Comparison of ENCODE assay signal across 8 cellular contexts in the genomic region with DNA sequence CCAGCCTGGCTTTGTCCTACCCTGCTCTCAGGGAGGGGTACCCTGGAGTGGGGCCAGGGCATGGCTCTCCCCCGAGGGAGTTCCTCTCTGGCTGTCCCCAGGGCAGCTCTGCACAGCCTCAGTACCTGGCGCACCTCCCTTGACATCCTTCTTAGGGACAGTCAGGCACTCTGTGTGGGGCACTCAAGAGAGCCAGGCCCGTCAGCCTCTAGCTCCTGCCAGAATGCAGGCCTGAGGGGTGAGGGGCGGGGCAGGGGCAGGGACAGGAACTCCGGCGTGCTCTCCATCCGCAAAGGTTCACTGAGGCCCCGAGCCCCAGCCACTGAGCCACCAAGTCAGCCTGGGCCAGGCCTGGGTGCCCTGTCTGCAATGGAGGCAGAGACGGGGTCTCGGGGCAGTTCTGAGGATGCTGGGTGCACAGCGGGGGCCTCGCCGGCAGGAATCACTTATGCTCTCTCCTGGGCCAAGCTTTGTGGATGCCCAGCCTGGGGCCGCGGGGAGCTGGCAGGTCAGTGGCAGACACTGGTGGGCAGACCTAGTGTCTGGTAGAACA. TPM values are rescaled to one million over a fixed set of nuclear protein-coding genes. Genes with fewer than 3 reads are reported as not detected.
A peak's percentile ranks its signal among the peaks of the same experiment; 100 is the strongest.
DNase-seq lines count a peak whose midpoint lies in the region; ATAC-seq, FAIRE-seq and TF ChIP-seq lines count a peak whose summit lies in the region.

No MANE protein-coding gene starts in this region.

- intact Hi-C loops in left ventricle myocardium superior (cut with micrococcal nuclease), result no loop called here

- FAIRE-seq in urothelium cell line (lab: Jason Lieb, UNC), result no peak

- TF ChIP-seq POLR2A in suprapubic skin (IDR thresholded peaks at IDR 0.05), result no peak

- peak; percentile 19 for ATAC-seq in GM21723 (IDR thresholded peaks at IDR 0.05; ENCODE audit: unreplicated experiment)
- ATAC-seq in left ventricle myocardium superior, result peak; percentile 29

- peaks cover 25% of the 10 kb centered on the region for H3K36me3 ChIP-seq in DOHH2 (ENCODE audit: control insufficient read depth, low read length)
- peaks cover 45% of the 10 kb centered on the region for H3K36me3 ChIP-seq in SJSA1
- peaks cover 15% of the 10 kb centered on the region for H3K36me3 ChIP-seq in suprapubic skin

- H3K9me3 ChIP-seq in DOHH2 (ENCODE audit: control insufficient read depth, insufficient read depth, low read length) (no peaks in the 10 kb centered on the region), SJSA1 (replicated peaks) (peaks cover 16% of the 10 kb centered on the region), suprapubic skin (no peaks in the 10 kb centered on the region)

- peaks cover 31% of the 10 kb centered on the region for H3K79me2 ChIP-seq in DOHH2 (ENCODE audit: control insufficient read depth, low read length)

- H3K4me3 ChIP-seq in DOHH2 (ENCODE audit: low read length) (peak overlapping the region; percentile 74), SJSA1 (peak overlapping the region; percentile 28), suprapubic skin (peak overlapping the region; percentile 50)

- H3K27me3 ChIP-seq in DOHH2 (ENCODE audit: control insufficient read depth, low read length) (no peaks in the 10 kb centered on the region), SJSA1 (replicated peaks) (no peaks in the 10 kb centered on the region), suprapubic skin (no peaks in the 10 kb centered on the region)

- no peak for TF ChIP-seq EP300 in suprapubic skin (IDR thresholded peaks at IDR 0.05)

- peak overlapping the region; percentile 86 for H3K4me2 ChIP-seq in DOHH2 (ENCODE audit: low read length)

- TF ChIP-seq CTCF in DOHH2 (IDR thresholded peaks at IDR 0.05; ENCODE audit: low read depth, low read length, poor library complexity, severe bottlenecking), result no peak
- TF ChIP-seq CTCF in suprapubic skin (IDR thresholded peaks at IDR 0.05), result no peak
- no peak for TF ChIP-seq CTCF in GM20000 (IDR thresholded peaks at IDR 0.05; ENCODE audit: extremely low read depth, missing control alignments)

- H3K4me1 ChIP-seq in DOHH2 (ENCODE audit: control insufficient read depth, low read length) (peaks cover 63% of the 10 kb centered on the region), SJSA1 (replicated peaks) (peaks cover 53% of the 10 kb centered on the region), suprapubic skin (peaks cover 38% of the 10 kb centered on the region)

- DNase-seq in SJSA1 (ENCODE audit: low read depth in 1 of 2, low spot score in 2 of 2), result peak; percentile 6 to 59
- DNase-seq in left ventricle myocardium superior, result peak; percentile 41
- peak in 1 of 2 donors; percentile 69 for DNase-seq in suprapubic skin (ENCODE audit: low spot score in 2 of 2)
- DNase-seq in GM20000 (ENCODE audit: low spot score), result no peak
- no peak for DNase-seq in NCI-H226
- DNase-seq in urothelium cell line (ENCODE audit: low spot score), result no peak

- peaks cover 6% of the 10 kb centered on the region for H3F3A ChIP-seq in DOHH2 (ENCODE audit: control insufficient read depth, insufficient read depth)

- H4K20me1 ChIP-seq in DOHH2 (ENCODE audit: control insufficient read depth, insufficient read depth, low read depth, low read length), result no peaks in the 10 kb centered on the region

- no peaks in the 10 kb centered on the region for H3K9me2 ChIP-seq in DOHH2 (replicated peaks; ENCODE audit: control insufficient read depth, low read length)

- H3K27ac ChIP-seq in DOHH2 (ENCODE audit: low read depth, low read length) (peak overlapping the region; percentile 76), SJSA1 (peak overlapping the region; percentile 84), suprapubic skin (peak overlapping the region; percentile 75)

- WGBS in suprapubic skin, result 30% methylated on average over 11 of the region's 15 CpGs

RNA-seq across cellular contexts. Expression of gene LIMK1, which starts 10.1 kb away (rescaled TPM):
- 38.1 and 60.5 TPM in 2 replicates for total RNA-seq in SJSA1 (2014; rRNA removed; shearing (Covaris generic))
- total RNA-seq in left ventricle myocardium superior, result 9.4 TPM
- total RNA-seq in suprapubic skin, result 10 to 100 TPM; 12.8 to 21.5 (median 17.2) TPM

Comparison
In these comparisons a context has a peak if more than half of its experiments do, and no peak if none do; other contexts are left out.
1. DNase-seq: peak in SJSA1 (2 of 2) and left ventricle myocardium superior (single experiment); none in GM20000 (single experiment), NCI-H226 (single experiment) and urothelium cell line (single experiment).
2. Peak in every context shown above with its lines, with median percentiles within 50 percentile points of each other: H3K27ac ChIP-seq and H3K4me3 ChIP-seq.